Comparison of ENCODE assay signal across 35 cellular contexts in the genomic region with DNA sequence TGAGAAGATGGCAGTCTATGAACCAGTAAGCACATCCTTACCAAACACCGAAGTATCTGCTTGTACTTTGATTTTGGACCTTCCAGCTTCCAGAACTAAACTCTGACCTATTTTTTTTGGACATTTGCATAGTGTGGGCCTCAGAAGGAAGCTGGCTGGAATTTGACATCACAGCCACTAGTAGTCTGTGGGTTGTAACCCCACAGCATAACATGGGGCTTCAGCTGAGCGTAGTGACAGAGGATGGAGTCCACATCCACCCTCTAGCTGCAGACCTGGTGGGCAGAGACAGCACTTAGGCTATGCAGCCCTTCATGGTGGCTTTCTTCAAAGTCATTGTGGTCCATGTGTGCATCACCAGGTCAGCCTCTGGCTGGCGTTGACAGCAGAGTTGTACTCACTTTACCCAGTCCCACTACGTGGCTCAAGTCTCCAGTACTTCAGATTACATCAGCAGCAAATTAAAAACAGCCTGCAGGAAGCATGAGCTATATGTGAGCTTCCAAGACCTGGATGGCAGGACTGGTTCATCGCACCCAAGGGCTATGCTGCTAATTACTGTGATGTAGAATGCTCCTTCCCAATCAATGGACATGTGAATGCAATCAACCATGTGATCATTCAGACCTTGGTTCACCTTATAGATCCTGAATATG. TPM values are rescaled to one million over a fixed set of nuclear protein-coding genes. Genes with fewer than 3 reads are reported as not detected.
"Had no signal": no experiment of that assay in that cellular context is flagged by ENCODE, and none has a peak within 500 bp of the region (broad histone marks: within the 10 kb centered on the region; RNA-seq: fewer than 3 reads in every experiment).

No MANE protein-coding gene starts in this region.

- H3K4me3 ChIP-seq: pancreas, psoas muscle, skin epidermis, smooth muscle cell, spleen, suprapubic skin, testis, tibial artery, transverse colon, upper lobe of right lung, vagina had no signal

- FAIRE-seq: pancreas had no signal

- H3K36me3 ChIP-seq: neutrophil, pancreas, spleen, suprapubic skin, tibial artery, transverse colon, upper lobe of right lung, vagina had no signal

- H3K4me1 ChIP-seq: pancreas, psoas muscle, spleen, suprapubic skin, testis, tibial artery, transverse colon, upper lobe of right lung, vagina had no signal

- H3K27ac ChIP-seq: neutrophil, pancreas, psoas muscle, skin epidermis, spleen, suprapubic skin, testis, tibial artery, transverse colon, upper lobe of right lung, vagina had no signal

- DNase-seq: naive B cell; natural killer cell; nephron progenitor cell; nucleus accumbens; pancreas; posterior cingulate gyrus; psoas muscle; right cardiac atrium; spleen; stimulated activated CD4-positive, alpha-beta T cell treated with anti-CD3 and anti-CD28 coated beads, Interleukin-12 subunit alpha, Interleukin-12 subunit beta, amount 100 ng/mL, for 4 hours; stimulated activated CD4-positive, alpha-beta T cell treated with anti-CD3 and anti-CD28 coated beads, Interleukin-1b, Interleukin-23, amount 100 ng/mL, for 48 hours; stimulated activated CD4-positive, alpha-beta T cell treated with anti-CD3 and anti-CD28 coated beads, Interleukin-4, amount 100 ng/mL, for 1 hour; stimulated activated CD4-positive, alpha-beta T cell treated with anti-CD3 and anti-CD28 coated beads, Interleukin-4, amount 100 ng/mL, for 4 hours; stimulated activated CD8-positive, alpha-beta memory T cell treated with anti-CD3 and anti-CD28 coated beads, Interleukin-4, amount 100 ng/mL, for 48 hours; stimulated activated naive CD4-positive, alpha-beta T cell; stimulated activated naive CD8-positive, alpha-beta T cell treated with anti-CD3 and anti-CD28 coated beads, Interleukin-15, amount 100 ng/mL, for 72 hours; stimulated activated naive CD8-positive, alpha-beta T cell treated with anti-CD3 and anti-CD28 coated beads, Interleukin-15, Interleukin-2, amounts not matched to agents 100 U/mL and 50 U/mL, for 24 hours; substantia nigra; testis; tibial artery; transverse colon; upper lobe of right lung had no signal

- H3K9me3 ChIP-seq: neutrophil, pancreas, psoas muscle, suprapubic skin, testis, tibial artery, transverse colon, upper lobe of right lung, vagina had no signal

- H3K4me2 ChIP-seq: smooth muscle cell had no signal

- H3K27me3 ChIP-seq: testis, vagina had no signal

- ATAC-seq: natural killer cell; pancreas; psoas muscle; right cardiac atrium; sciatic nerve; stimulated activated memory B cell treated with anti-CD40 and anti-IgM and Interleukin-4, amounts not matched to agents 10 μg/mL and 1 μg/mL and 100 μg/mL, for 72 hours; stimulated activated naive CD8-positive, alpha-beta T cell treated with anti-CD3 and anti-CD28 coated beads, Interleukin-15, amount 100 ng/mL, for 72 hours; stimulated activated naive CD8-positive, alpha-beta T cell treated with anti-CD3 and anti-CD28 coated beads, Interleukin-15, Interleukin-2, amounts not matched to agents 100 U/mL and 50 U/mL, for 24 hours; upper lobe of right lung had no signal

RNA-seq across cellular contexts. Expression of gene VPREB1, which starts 58.6 kb away (rescaled TPM):
- total RNA-seq: natural killer cell, neural crest cell, omental fat pad, osteocyte, pancreas, progenitor cell of endocrine pancreas, psoas muscle, renal cortical epithelial cell, right cardiac atrium, sciatic nerve, smooth muscle cell, spleen, suprapubic skin, testis, transverse colon, upper lobe of right lung, urinary bladder, vagina had no signal
- polyA plus RNA-seq: pancreas, psoas muscle, right cardiac atrium, smooth muscle cell, urinary bladder had no signal
